In the genomic region with DNA sequence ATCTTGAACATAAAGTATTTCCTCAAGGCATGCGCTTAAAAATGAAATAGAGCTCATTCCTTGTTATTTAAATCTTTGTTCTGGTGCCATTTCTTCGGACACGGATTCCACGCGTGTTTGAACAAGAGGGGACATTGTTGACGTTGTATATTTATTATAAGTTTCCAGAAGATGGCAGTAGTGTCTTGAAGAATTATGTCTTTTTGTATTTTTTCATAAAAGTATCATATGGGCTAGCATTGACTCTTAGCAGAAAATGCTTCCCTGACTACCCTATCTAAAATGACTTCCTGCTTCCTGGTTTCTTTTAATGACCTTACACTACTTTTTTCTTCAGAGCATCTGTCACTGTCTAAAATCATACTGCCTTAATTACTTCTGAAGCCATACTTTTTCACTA, we compare ENCODE assay signal across 2 cellular contexts.
TF ChIP-seq lines count a peak whose summit lies in the region.

No MANE protein-coding gene starts in this region.

TF ChIP-seq in endothelial cell of umbilical vein, 7 proteins besides CTCF, POLR2A, EP300 and RAD21 (continued from another document):
- no peak for TF ChIP-seq MAX (IDR thresholded peaks at IDR 0.05; ENCODE audit: insufficient read depth, insufficient read length)
- no peak for TF ChIP-seq EZH2 (IDR thresholded peaks at IDR 0.05; ENCODE audit: borderline replicate concordance, low read depth, low read length, severe bottlenecking)
- TF ChIP-seq POLR2AphosphoS5 (IDR thresholded peaks at IDR 0.05; ENCODE audit: insufficient read depth, low read depth, low read length), result no peak
- no peak for TF ChIP-seq MYC (IDR thresholded peaks at IDR 0.05; ENCODE audit: low read depth, low read length)
- no peak for TF ChIP-seq JUN (IDR thresholded peaks at IDR 0.05; ENCODE audit: borderline replicate concordance, insufficient read depth, insufficient read length, low read depth)
- TF ChIP-seq FOS (IDR thresholded peaks at IDR 0.05; ENCODE audit: borderline replicate concordance, insufficient read depth, low read length), result no peak

TF ChIP-seq in WTC11, 78 proteins besides CTCF, POLR2A, EP300 and RAD21:
- no peak for TF ChIP-seq ARID4B (CRISPR knock-in tag; IDR thresholded peaks at IDR 0.05; ENCODE audit: borderline replicate concordance)
- TF ChIP-seq, protein P1, sequence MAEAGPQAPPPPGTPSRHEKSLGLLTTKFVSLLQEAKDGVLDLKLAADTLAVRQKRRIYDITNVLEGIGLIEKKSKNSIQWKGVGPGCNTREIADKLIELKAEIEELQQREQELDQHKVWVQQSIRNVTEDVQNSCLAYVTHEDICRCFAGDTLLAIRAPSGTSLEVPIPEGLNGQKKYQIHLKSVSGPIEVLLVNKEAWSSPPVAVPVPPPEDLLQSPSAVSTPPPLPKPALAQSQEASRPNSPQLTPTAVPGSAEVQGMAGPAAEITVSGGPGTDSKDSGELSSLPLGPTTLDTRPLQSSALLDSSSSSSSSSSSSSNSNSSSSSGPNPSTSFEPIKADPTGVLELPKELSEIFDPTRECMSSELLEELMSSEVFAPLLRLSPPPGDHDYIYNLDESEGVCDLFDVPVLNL (CRISPR knock-in tag; IDR thresholded peaks at IDR 0.05; ENCODE audit: borderline replicate concordance, low read depth), result no peak
- TF ChIP-seq ZNF512 (CRISPR knock-in tag; IDR thresholded peaks at IDR 0.05; ENCODE audit: borderline replicate concordance), result no peak
